23 cellular contexts compared by ENCODE assay signal in the genomic region with DNA sequence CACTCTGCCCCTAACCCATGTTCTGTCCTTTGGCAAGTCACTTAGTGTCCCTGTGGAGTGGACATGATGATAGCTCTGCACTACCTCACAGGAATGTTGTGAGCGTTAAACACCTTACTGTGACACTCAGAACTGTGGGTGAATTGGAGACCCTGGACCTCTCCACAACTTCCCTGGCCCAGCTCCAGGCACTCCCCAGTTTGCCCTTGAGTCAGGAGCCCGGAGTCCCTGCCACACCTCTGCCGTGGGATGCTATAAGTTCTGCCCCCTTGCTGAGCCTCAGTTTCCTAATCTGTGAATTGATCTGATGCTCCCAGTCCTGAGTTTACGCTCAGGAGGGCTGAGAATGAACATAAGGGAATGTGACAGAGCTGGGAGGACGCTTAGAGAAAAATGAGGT. TPM values are rescaled to one million over a fixed set of nuclear protein-coding genes. Genes with fewer than 3 reads are reported as not detected.
DNase-seq lines count a peak whose midpoint lies in the region; ATAC-seq and TF ChIP-seq lines count a peak whose summit lies in the region.
"Had no signal": no experiment of that assay in that cellular context is flagged by ENCODE, and none has a peak within 500 bp of the region (broad histone marks: within the 10 kb centered on the region; RNA-seq: fewer than 3 reads in every experiment).

No MANE protein-coding gene starts in this region.

- H3K27me3 ChIP-seq in left ventricle myocardium inferior (ENCODE audit: low read depth) = no peaks in the 10 kb centered on the region
- no peaks in the 10 kb centered on the region for H3K27me3 ChIP-seq in layer of hippocampus (ENCODE audit: control insufficient read depth, insufficient read depth, low read length)
- no peaks in the 10 kb centered on the region for H3K27me3 ChIP-seq in stomach
- no peaks in the 10 kb centered on the region for H3K27me3 ChIP-seq in vagina

- no peak for DNase-seq in left ventricle myocardium inferior
- DNase-seq in left cardiac atrium = no peak
- DNase-seq in stomach = no peak
- no peak for DNase-seq in vagina (ENCODE audit: extremely low spot score in 2 of 2)
- DNase-seq in NCI-H1092 (lab: John Stamatoyannopoulos, UW) = no peak
- DNase-seq: activated CD4-positive, alpha-beta T cell treated with anti-CD3 and anti-CD28 coated beads for 4 hours; activated naive CD8-positive, alpha-beta T cell treated with anti-CD3 and anti-CD28 coated beads for 36 hours; activated T-cell treated with anti-CD3 and anti-CD28 coated beads for 4 hours; DMS153; GOT3; IMR-90; NCI-H1092 treated with DMSO at 0.1 percent for 48 hours; NCI-H187 treated with DMSO at 0.1 percent for 48 hours; NCI-H2171 treated with DMSO at 0.1 percent for 48 hours; NCI-H524 treated with DMSO at 0.1 percent for 48 hours; nephron progenitor cell; PC-3; SHP77 treated with DMSO at 0.1 percent for 48 hours; stimulated activated CD4-positive, alpha-beta T cell treated with anti-CD3 and anti-CD28 coated beads, Interleukin-2, amount 100 ng/mL, for 24 hours had no signal

- H3K4me3 ChIP-seq in left ventricle myocardium inferior (peak overlapping the region; percentile 72), stomach (peak overlapping the region; percentile 22 to 62 (median 59)), vagina (peak overlapping the region; percentile 33 to 60)
- H3K4me3 ChIP-seq: smooth muscle cell had no signal

- ATAC-seq in left cardiac atrium = no peak
- ATAC-seq in HG03439 (IDR thresholded peaks at IDR 0.05; ENCODE audit: unreplicated experiment) = no peak
- ATAC-seq in GM21423 (IDR thresholded peaks at IDR 0.05; ENCODE audit: unreplicated experiment) = no peak
- ATAC-seq: PC-3 had no signal

- TF ChIP-seq EP300 in stomach (IDR thresholded peaks at IDR 0.05) = no peak

- H3K4me1 ChIP-seq in left ventricle myocardium inferior (peaks cover 98% of the 10 kb centered on the region), stomach (peaks cover 34 to 83% (median 75%) of the 10 kb centered on the region in 4 donors), vagina (peaks cover 87% of the 10 kb centered on the region)

- peaks cover 57% of the 10 kb centered on the region for H3K36me3 ChIP-seq in left ventricle myocardium inferior
- peaks cover 36 to 58% (median 51%) of the 10 kb centered on the region in 4 donors for H3K36me3 ChIP-seq in stomach
- H3K36me3 ChIP-seq in vagina = peaks cover 0 to 54% of the 10 kb centered on the region in 2 donors

- no peaks in the 10 kb centered on the region for H3K9me3 ChIP-seq in left ventricle myocardium inferior (replicated peaks)
- H3K9me3 ChIP-seq in stomach = no peaks in the 10 kb centered on the region
- H3K9me3 ChIP-seq in vagina = no peaks in the 10 kb centered on the region

- no peak for TF ChIP-seq POLR2A in stomach (IDR thresholded peaks at IDR 0.05)
- TF ChIP-seq POLR2A in vagina (IDR thresholded peaks at IDR 0.05) = no peak

- no peak for TF ChIP-seq CTCF in left ventricle myocardium inferior (IDR thresholded peaks at IDR 0.05; ENCODE audit: borderline replicate concordance)
- no peak for TF ChIP-seq CTCF in stomach (IDR thresholded peaks at IDR 0.05)
- no peak for TF ChIP-seq CTCF in vagina (IDR thresholded peaks at IDR 0.05)

- whole genome bisulfite sequencing in stomach, 5 donors = 84 to 94% (median 92%) methylated on average over 4 to 5 of the region's 5 CpGs

- peak overlapping the region; percentile 98 for H3K27ac ChIP-seq in left ventricle myocardium inferior (replicated peaks)
- H3K27ac ChIP-seq in layer of hippocampus (ENCODE audit: low read depth, low read length) = peak overlapping the region; percentile 15
- H3K27ac ChIP-seq in stomach = peak overlapping the region in 4 of 5 donors; percentile 59 to 96 (median 78)
- H3K27ac ChIP-seq in vagina = peak overlapping the region; percentile 97

- intact Hi-C loops in left ventricle myocardium inferior (cut with micrococcal nuclease) = no loop called here
- intact Hi-C loops in left cardiac atrium (cut with DNase I) = no loop called here
- intact Hi-C loops in stomach (cut with DNase I; ENCODE audit: low total_unique reads) = no loop called here
- intact Hi-C loops in vagina (cut with DNase I) = no loop called here

RNA-seq across cellular contexts. Expression of a gene that starts 34.4 kb away (rescaled TPM):
- 758 TPM for total RNA-seq in left ventricle myocardium inferior
- total RNA-seq in left cardiac atrium = 1,000 to 10,000 TPM in 1 of 2 donors, 100 to 1,000 TPM in 1; 881 to 1,287 TPM
- 100 to 1,000 TPM; 385 to 909 (median 565) TPM for total RNA-seq in stomach
- polyA plus RNA-seq in stomach = 100 to 1,000 TPM; 215 to 742 (median 424) TPM
- 2,053 TPM for total RNA-seq in vagina

Comparison
In these comparisons a context has a peak if more than half of its experiments do, and no peak if none do; other contexts are left out.
1. H3K27ac ChIP-seq: peak in every context shown above with its lines; median percentile 98 in left ventricle myocardium inferior; 97 in vagina; 78 in stomach; 15 in layer of hippocampus.